30 cellular contexts compared by ENCODE assay signal in the genomic region with DNA sequence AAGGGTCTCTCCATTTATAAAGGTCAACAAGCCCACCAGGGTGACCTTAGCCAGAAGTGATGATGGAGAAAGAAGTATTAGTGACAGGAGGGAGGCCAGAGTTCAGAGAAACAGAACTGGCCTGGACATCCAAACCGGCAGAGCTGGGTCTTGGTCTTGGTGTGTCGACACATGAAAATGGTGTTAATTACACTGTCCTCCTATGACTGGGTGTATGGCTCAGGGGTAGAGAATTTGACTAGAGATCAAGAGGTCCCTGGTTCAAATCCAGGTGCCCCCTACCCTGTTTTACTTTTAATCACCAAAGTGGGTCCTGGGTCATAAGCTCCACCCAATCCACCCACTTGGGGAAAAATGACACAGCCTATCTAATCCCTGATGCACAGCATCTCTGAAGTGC.
"Had no signal": no experiment of that assay in that cellular context is flagged by ENCODE, and none has a peak within 500 bp of the region (broad histone marks: within the 10 kb centered on the region; RNA-seq: fewer than 3 reads in every experiment).

No MANE protein-coding gene starts in this region.

- H3K4me3 ChIP-seq: ovary, psoas muscle, right lobe of liver, sigmoid colon, stomach, thoracic aorta, thyroid gland, tibial nerve, upper lobe of left lung, vagina had no signal

- H3K27me3 Mint-ChIP-seq: natural killer cell treated with Interleukin-12 subunit alpha and Interleukin-12 subunit beta and Interleukin-15 and Interleukin-18, amount 100 ng/mL, for 72 hours; progenitor cell of endocrine pancreas; stimulated activated naive B cell treated with anti-CD40 and anti-IgM and Interleukin-4, amounts not matched to agents 10 μg/mL and 1 μg/mL and 100 μg/mL, for 72 hours; stimulated activated naive CD8-positive, alpha-beta T cell treated with anti-CD3 and anti-CD28 coated beads, Interleukin-15, Interleukin-2, amounts not matched to agents 100 ng/mL and 50 ng/mL, for 24 hours had no signal

- H3K27me3 ChIP-seq: neutrophil, ovary, right lobe of liver, sigmoid colon, stomach, thyroid gland, tibial nerve, upper lobe of left lung, vagina had no signal

- H2AFZ ChIP-seq: parathyroid adenoma had no signal

- ATAC-seq: natural killer cell treated with Interleukin-12 subunit alpha and Interleukin-12 subunit beta and Interleukin-15 and Interleukin-18, amount 100 ng/mL, for 72 hours; psoas muscle; right lobe of liver; stimulated activated effector memory CD8-positive, alpha-beta T cell treated with anti-CD3 and anti-CD28 coated beads, Interleukin-12 subunit alpha, Interleukin-12 subunit beta, amount 100 ng/mL, for 72 hours; stimulated activated naive B cell treated with anti-CD40 and anti-IgM and Interleukin-4, amounts not matched to agents 10 μg/mL and 1 μg/mL and 100 μg/mL, for 72 hours had no signal

- H3K36me3 ChIP-seq: ovary had no signal

- H3K4me3 Mint-ChIP-seq: natural killer cell treated with Interleukin-12 subunit alpha and Interleukin-12 subunit beta and Interleukin-15 and Interleukin-18, amount 100 ng/mL, for 72 hours; nephron progenitor cell; neural crest cell; stimulated activated effector memory CD8-positive, alpha-beta T cell treated with anti-CD3 and anti-CD28 coated beads, Interleukin-12 subunit alpha, Interleukin-12 subunit beta, amount 100 ng/mL, for 72 hours; stimulated activated naive B cell treated with anti-CD40 and anti-IgM and Interleukin-4, amounts not matched to agents 10 μg/mL and 1 μg/mL and 100 μg/mL, for 72 hours; stimulated activated naive CD8-positive, alpha-beta T cell treated with anti-CD3 and anti-CD28 coated beads, Interleukin-15, Interleukin-2, amounts not matched to agents 100 ng/mL and 50 ng/mL, for 24 hours had no signal

- H3K9ac ChIP-seq: parathyroid adenoma had no signal

- H3K27ac ChIP-seq: neutrophil, ovary, parathyroid adenoma, psoas muscle, right lobe of liver, sigmoid colon, stomach, thoracic aorta, thyroid gland, tibial nerve, upper lobe of left lung, vagina had no signal

- H3K4me1 Mint-ChIP-seq: nephron progenitor cell, neural crest cell had no signal

- H3K9me3 ChIP-seq: neutrophil, ovary, psoas muscle, right lobe of liver, sigmoid colon, stomach, thoracic aorta, thyroid gland, tibial nerve, upper lobe of left lung, vagina had no signal

- H3K4me1 ChIP-seq: parathyroid adenoma, right lobe of liver, sigmoid colon, stomach, thyroid gland, upper lobe of left lung, vagina had no signal

- H3K27ac Mint-ChIP-seq: natural killer cell treated with Interleukin-12 subunit alpha and Interleukin-12 subunit beta and Interleukin-15 and Interleukin-18, amount 100 ng/mL, for 72 hours; nephron progenitor cell; progenitor cell of endocrine pancreas; stimulated activated effector memory CD8-positive, alpha-beta T cell treated with anti-CD3 and anti-CD28 coated beads, Interleukin-12 subunit alpha, Interleukin-12 subunit beta, amount 100 ng/mL, for 72 hours; stimulated activated naive B cell treated with anti-CD40 and anti-IgM and Interleukin-4, amounts not matched to agents 10 μg/mL and 1 μg/mL and 100 μg/mL, for 72 hours; stimulated activated naive CD8-positive, alpha-beta T cell treated with anti-CD3 and anti-CD28 coated beads, Interleukin-15, Interleukin-2, amounts not matched to agents 100 ng/mL and 50 ng/mL, for 24 hours had no signal

- FAIRE-seq: small intestine, urothelium cell line had no signal

- H3K9me3 Mint-ChIP-seq: natural killer cell treated with Interleukin-12 subunit alpha and Interleukin-12 subunit beta and Interleukin-15 and Interleukin-18, amount 100 ng/mL, for 72 hours; nephron progenitor cell; neural crest cell; stimulated activated effector memory CD8-positive, alpha-beta T cell treated with anti-CD3 and anti-CD28 coated beads, Interleukin-12 subunit alpha, Interleukin-12 subunit beta, amount 100 ng/mL, for 72 hours; stimulated activated naive B cell treated with anti-CD40 and anti-IgM and Interleukin-4, amounts not matched to agents 10 μg/mL and 1 μg/mL and 100 μg/mL, for 72 hours; stimulated activated naive CD8-positive, alpha-beta T cell treated with anti-CD3 and anti-CD28 coated beads, Interleukin-15, Interleukin-2, amounts not matched to agents 100 ng/mL and 50 ng/mL, for 24 hours had no signal

- DNase-seq: nephron progenitor cell; nucleus accumbens; ovary; posterior cingulate gyrus; psoas muscle; right cardiac atrium; right lobe of liver; sigmoid colon; small intestine; stimulated activated CD4-positive, alpha-beta T cell treated with anti-CD3 and anti-CD28 coated beads, Interleukin-15, amount 100 ng/mL, for 24 hours; stimulated activated CD4-positive, alpha-beta T cell treated with anti-CD3 and anti-CD28 coated beads, Interleukin-2, amount 100 ng/mL, for 24 hours; stimulated activated CD4-positive, alpha-beta T cell treated with anti-CD3 and anti-CD28 coated beads, Interleukin-2, amount 100 ng/mL, for 48 hours; stimulated activated CD4-positive, alpha-beta T cell treated with anti-CD3 and anti-CD28 coated beads, Interleukin-4, amount 100 ng/mL, for 24 hours; stimulated activated naive B cell treated with anti-CD40 and anti-IgM and Interleukin-4, amounts not matched to agents 10 μg/mL and 1 μg/mL and 100 μg/mL, for 72 hours; stimulated activated naive CD4-positive, alpha-beta T cell treated with Interleukin-2 at 50 U/mL for 16 hours; stomach; thyroid gland; trophoblast cell; upper lobe of left lung had no signal
